In the genomic region with DNA sequence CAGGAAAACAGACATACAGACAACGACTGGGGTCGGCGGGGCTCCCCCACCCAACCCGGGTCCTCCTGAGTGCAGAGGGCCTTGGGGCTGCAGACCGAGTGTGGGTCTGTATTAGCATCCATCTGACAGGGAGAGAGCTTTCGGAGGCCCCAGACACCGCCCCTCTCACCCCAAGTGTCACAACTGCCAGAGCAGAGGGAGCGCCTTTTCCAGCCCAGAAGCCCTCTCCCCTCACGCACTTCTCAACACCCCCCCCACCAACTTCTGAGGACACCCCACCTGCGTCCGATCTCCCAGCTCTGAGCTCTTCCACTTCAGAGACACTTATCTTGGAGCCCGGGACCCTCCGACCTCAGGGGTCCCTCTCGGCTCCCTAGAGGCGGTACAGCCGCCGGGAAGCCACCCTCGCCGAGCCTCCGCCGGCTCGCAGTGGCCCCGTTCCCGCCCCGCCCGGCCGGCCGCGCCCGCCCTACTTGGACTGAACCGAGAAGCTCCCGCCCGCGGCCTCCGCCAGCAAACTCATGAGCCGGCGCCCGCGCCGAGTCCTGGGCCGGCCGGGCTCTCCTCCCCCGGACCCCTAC, we compare ENCODE assay signal across 8 cellular contexts. TPM values are rescaled to one million over a fixed set of nuclear protein-coding genes. Genes with fewer than 3 reads are reported as not detected.
DNase-seq lines count a peak whose midpoint lies in the region; ATAC-seq and TF ChIP-seq lines count a peak whose summit lies in the region.

No MANE protein-coding gene starts in this region.

- H3K4me1 Mint-ChIP-seq in immature natural killer cell = peaks cover 58% of the 10 kb centered on the region in 2 donors
- peaks cover 39% of the 10 kb centered on the region for H3K4me1 Mint-ChIP-seq in stimulated activated memory B cell treated with anti-CD40 and anti-IgM and Interleukin-4, amounts not matched to agents 10 μg/mL and 1 μg/mL and 100 μg/mL, for 72 hours

- H3K4me3 Mint-ChIP-seq in immature natural killer cell = peak overlapping the region; percentile 88 to 97 (median 92)
- peak overlapping the region; percentile 84 for H3K4me3 Mint-ChIP-seq in stimulated activated memory B cell treated with anti-CD40 and anti-IgM and Interleukin-4, amounts not matched to agents 10 μg/mL and 1 μg/mL and 100 μg/mL, for 72 hours

- peak overlapping the region; percentile 81 for H3K4me3 ChIP-seq in astrocyte of the spinal cord (ENCODE audit: low read depth, low read length)

- peaks cover 0 to 3% (median 0%) of the 10 kb centered on the region in 3 donors for H3K36me3 Mint-ChIP-seq in immature natural killer cell
- H3K36me3 Mint-ChIP-seq in stimulated activated memory B cell treated with anti-CD40 and anti-IgM and Interleukin-4, amounts not matched to agents 10 μg/mL and 1 μg/mL and 100 μg/mL, for 72 hours = peaks cover 26% of the 10 kb centered on the region

- peaks cover 18 to 22% (median 20%) of the 10 kb centered on the region in 3 donors for H3K27me3 Mint-ChIP-seq in immature natural killer cell (ENCODE audit: low read depth in 3 of 3)
- H3K27me3 Mint-ChIP-seq in stimulated activated memory B cell treated with anti-CD40 and anti-IgM and Interleukin-4, amounts not matched to agents 10 μg/mL and 1 μg/mL and 100 μg/mL, for 72 hours = no peaks in the 10 kb centered on the region

- H3K27ac Mint-ChIP-seq in immature natural killer cell = peak overlapping the region; percentile 92 to 98 (median 95)
- peak overlapping the region; percentile 87 for H3K27ac Mint-ChIP-seq in stimulated activated memory B cell treated with anti-CD40 and anti-IgM and Interleukin-4, amounts not matched to agents 10 μg/mL and 1 μg/mL and 100 μg/mL, for 72 hours

- no peak for TF ChIP-seq CTCF in astrocyte of the spinal cord (IDR thresholded peaks at IDR 0.05; ENCODE audit: low read depth, low read length)

- DNase-seq in DMS79 treated with DMSO at 0.1 percent for 48 hours (lab: John Stamatoyannopoulos, UW) (peak; percentile 45), DMS79 (lab: John Stamatoyannopoulos, UW) (no peak), OCI-M1 (lab: John Stamatoyannopoulos, UW) (peak; percentile 71), astrocyte of the spinal cord (ENCODE audit: low read depth, low spot score) (no peak), immature natural killer cell (peak in 1 of 3 donors; percentile 25), SIG-M5 (lab: John Stamatoyannopoulos, UW) (no peak)

- H3K9me3 Mint-ChIP-seq in immature natural killer cell = no peaks in the 10 kb centered on the region
- H3K9me3 Mint-ChIP-seq in stimulated activated memory B cell treated with anti-CD40 and anti-IgM and Interleukin-4, amounts not matched to agents 10 μg/mL and 1 μg/mL and 100 μg/mL, for 72 hours = no peaks in the 10 kb centered on the region

- in situ Hi-C loops in astrocyte of the spinal cord (cut with HindIII; ENCODE audit: low sequenced_read_pairs) = no loop called here

- ATAC-seq in stimulated activated memory B cell treated with anti-CD40 and anti-IgM and Interleukin-4, amounts not matched to agents 10 μg/mL and 1 μg/mL and 100 μg/mL, for 72 hours = peak; percentile 0
- ATAC-seq in GM18519 (IDR thresholded peaks at IDR 0.05; ENCODE audit: low FRiP score, unreplicated experiment) = no peak

RNA-seq across cellular contexts. Expression of a gene that starts 0.4 kb away (rescaled TPM):
- polyA plus RNA-seq in immature natural killer cell = 100 to 1,000 TPM; 167 to 292 (median 199) TPM

RNA-seq across cellular contexts. Expression of a gene that starts 15.1 kb away (rescaled TPM):
- polyA plus RNA-seq in immature natural killer cell = 10 to 100 TPM; 28.7 to 53.1 (median 45.5) TPM

RNA-seq across cellular contexts. Expression of a gene that starts 32.0 kb away (rescaled TPM):
- 10 to 100 TPM in 2 of 3 donors, not detected in 1; 10.7 to 16.1 TPM for polyA plus RNA-seq in immature natural killer cell

RNA-seq across cellular contexts. Expression of a gene that starts 43.0 kb away (rescaled TPM):
- 10 to 100 TPM; 16.2 to 38.1 (median 20.5) TPM for polyA plus RNA-seq in immature natural killer cell

Comparison
In these comparisons a context has a peak if more than half of its experiments do, and no peak if none do; other contexts are left out.
1. DNase-seq: peak in DMS79 treated with DMSO at 0.1 percent for 48 hours (single experiment) and OCI-M1 (single experiment); none in DMS79 (single experiment), astrocyte of the spinal cord (single experiment) and SIG-M5 (single experiment).